Comparison of ENCODE assay signal across 10 cellular contexts in the genomic region with DNA sequence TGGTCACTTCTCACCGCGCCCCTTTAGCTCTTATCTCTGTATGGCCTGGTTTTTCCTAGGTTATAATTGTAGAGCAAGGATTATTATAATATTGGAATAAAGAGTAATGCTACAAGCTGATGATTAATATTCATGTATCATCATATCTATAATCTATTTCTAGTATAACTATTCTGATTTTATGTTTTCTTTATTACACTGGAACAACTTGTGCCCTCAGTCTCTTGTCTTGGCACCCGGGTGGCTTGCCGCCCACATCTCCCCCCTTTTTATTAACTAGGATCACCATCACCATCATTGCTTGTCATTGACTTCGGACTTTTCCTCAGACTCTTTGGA. TPM values are rescaled to one million over a fixed set of nuclear protein-coding genes. Genes with fewer than 3 reads are reported as not detected.
"Had no signal": no experiment of that assay in that cellular context is flagged by ENCODE, and none has a peak within 500 bp of the region (broad histone marks: within the 10 kb centered on the region; RNA-seq: fewer than 3 reads in every experiment).

No MANE protein-coding gene starts in this region.

- H3K27ac ChIP-seq: dorsolateral prefrontal cortex, esophagus muscularis mucosa, thyroid gland had no signal

- H3K9me3 Mint-ChIP-seq: activated T-cell treated with anti-CD3 and anti-CD28 coated beads, Interleukin-2, amount 50 U/mL, for 24 hours had no signal

- H3K4me3 ChIP-seq: thyroid gland had no signal

- H3K27ac Mint-ChIP-seq: activated naive CD8-positive, alpha-beta T cell had no signal

- H3K4me3 Mint-ChIP-seq: activated naive CD8-positive, alpha-beta T cell; activated T-cell treated with anti-CD3 and anti-CD28 coated beads, Interleukin-2, amount 50 U/mL, for 24 hours had no signal

- H3K36me3 ChIP-seq: esophagus muscularis mucosa, neutrophil, thyroid gland had no signal

- H3K9me3 ChIP-seq: esophagus muscularis mucosa, neutrophil, thyroid gland had no signal

- H3K27me3 ChIP-seq: esophagus muscularis mucosa, thyroid gland had no signal

RNA-seq across cellular contexts. Expression of a gene that starts 11.0 kb away (rescaled TPM):
- total RNA-seq: kidney epithelial cell, lower leg skin, posterior vena cava, thyroid gland had no signal
- polyA plus RNA-seq: smooth muscle cell had no signal

RNA-seq across cellular contexts. Expression of a gene that starts 44.4 kb away (rescaled TPM):
- total RNA-seq: esophagus muscularis mucosa, kidney epithelial cell, lower leg skin, posterior vena cava, smooth muscle cell, thyroid gland had no signal
- polyA plus RNA-seq: smooth muscle cell had no signal

RNA-seq across cellular contexts. Expression of a gene that starts 51.5 kb away (rescaled TPM):
- total RNA-seq: dorsolateral prefrontal cortex, esophagus muscularis mucosa, kidney epithelial cell, lower leg skin, posterior vena cava, smooth muscle cell, thyroid gland had no signal
- polyA plus RNA-seq: smooth muscle cell had no signal
